ENCODE assay signal across 2 cellular contexts in the genomic region with DNA sequence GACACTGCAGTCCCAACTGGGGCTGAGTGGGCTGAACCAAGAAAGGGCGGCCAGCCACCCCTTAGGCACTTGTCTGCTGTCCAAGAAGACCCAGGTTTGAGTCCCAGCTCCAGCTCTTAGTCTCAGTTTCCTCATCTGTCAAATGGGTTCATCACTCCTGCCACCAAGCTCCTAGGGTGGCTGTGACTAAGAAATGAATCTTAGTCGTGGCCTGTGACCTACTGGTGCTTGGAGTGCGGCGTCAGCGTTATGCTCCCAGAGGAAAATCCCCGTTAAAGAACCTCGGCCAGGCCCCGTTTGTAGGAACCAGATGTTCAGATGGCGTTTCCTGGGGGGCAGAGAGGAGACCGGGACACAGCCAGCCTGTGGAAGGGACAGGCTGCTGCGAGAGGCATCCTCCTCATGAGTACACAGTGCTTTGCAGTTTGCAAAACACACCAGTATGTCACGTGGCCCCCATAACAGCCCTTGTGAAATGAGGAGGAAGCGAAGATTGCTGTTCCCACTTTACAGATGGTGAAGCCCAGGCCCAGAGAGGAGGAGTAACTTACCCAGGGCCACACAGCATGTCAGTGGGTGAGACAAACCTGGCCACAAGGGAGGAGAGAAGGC.
TF ChIP-seq lines count a peak whose summit lies in the region.

No MANE protein-coding gene starts in this region.

TF ChIP-seq in A549, 52 proteins besides CTCF, POLR2A, EP300 and RAD21:
- TF ChIP-seq KDM1A (IDR thresholded peaks at IDR 0.05; ENCODE audit: low read depth): peak; percentile 67; the same call in 1 of the 2 replicates
- TF ChIP-seq RNF2 (IDR thresholded peaks at IDR 0.05; ENCODE audit: borderline replicate concordance, low read depth): no peak
- TF ChIP-seq, protein P1, sequence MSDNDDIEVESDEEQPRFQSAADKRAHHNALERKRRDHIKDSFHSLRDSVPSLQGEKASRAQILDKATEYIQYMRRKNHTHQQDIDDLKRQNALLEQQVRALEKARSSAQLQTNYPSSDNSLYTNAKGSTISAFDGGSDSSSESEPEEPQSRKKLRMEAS (IDR thresholded peaks at IDR 0.05): no peak
- no peak for TF ChIP-seq ZNF302 (CRISPR knock-in tag; IDR thresholded peaks at IDR 0.05)
- TF ChIP-seq PHF8 (IDR thresholded peaks at IDR 0.05; ENCODE audit: borderline replicate concordance, low read depth): no peak
- TF ChIP-seq, protein P2, sequence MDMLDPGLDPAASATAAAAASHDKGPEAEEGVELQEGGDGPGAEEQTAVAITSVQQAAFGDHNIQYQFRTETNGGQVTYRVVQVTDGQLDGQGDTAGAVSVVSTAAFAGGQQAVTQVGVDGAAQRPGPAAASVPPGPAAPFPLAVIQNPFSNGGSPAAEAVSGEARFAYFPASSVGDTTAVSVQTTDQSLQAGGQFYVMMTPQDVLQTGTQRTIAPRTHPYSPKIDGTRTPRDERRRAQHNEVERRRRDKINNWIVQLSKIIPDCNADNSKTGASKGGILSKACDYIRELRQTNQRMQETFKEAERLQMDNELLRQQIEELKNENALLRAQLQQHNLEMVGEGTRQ (IDR thresholded peaks at IDR 0.05): no peak
- TF ChIP-seq HEYL (CRISPR knock-in tag; IDR thresholded peaks at IDR 0.05): no peak
- TF ChIP-seq ZFP36 (IDR thresholded peaks at IDR 0.05; ENCODE audit: borderline replicate concordance, partially characterized antibody): peak; percentile 86
- TF ChIP-seq HDAC2 (IDR thresholded peaks at IDR 0.05): no peak
- no peak for TF ChIP-seq MYC (IDR thresholded peaks at IDR 0.05; ENCODE audit: borderline replicate concordance, low read length)
- no peak for TF ChIP-seq KDM5A (IDR thresholded peaks at IDR 0.05)
- no peak for TF ChIP-seq TP53 (CRISPR knock-in tag; IDR thresholded peaks at IDR 0.05)
- TF ChIP-seq EHF (CRISPR knock-in tag; IDR thresholded peaks at IDR 0.05): no peak
- TF ChIP-seq RCOR1 (IDR thresholded peaks at IDR 0.05; ENCODE audit: low read depth, low read length): no peak

TF ChIP-seq in WTC11, 78 proteins besides CTCF, POLR2A, EP300 and RAD21:
- peak; percentile 72; the same call in 1 of the 2 replicates for TF ChIP-seq GTF2I (CRISPR knock-in tag; conservative IDR thresholded peaks at IDR 0.05)
- TF ChIP-seq, protein P3, sequence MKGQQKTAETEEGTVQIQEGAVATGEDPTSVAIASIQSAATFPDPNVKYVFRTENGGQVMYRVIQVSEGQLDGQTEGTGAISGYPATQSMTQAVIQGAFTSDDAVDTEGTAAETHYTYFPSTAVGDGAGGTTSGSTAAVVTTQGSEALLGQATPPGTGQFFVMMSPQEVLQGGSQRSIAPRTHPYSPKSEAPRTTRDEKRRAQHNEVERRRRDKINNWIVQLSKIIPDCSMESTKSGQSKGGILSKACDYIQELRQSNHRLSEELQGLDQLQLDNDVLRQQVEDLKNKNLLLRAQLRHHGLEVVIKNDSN (CRISPR knock-in tag; IDR thresholded peaks at IDR 0.05): no peak
